Comparison of ENCODE assay signal across 22 cellular contexts in the genomic region with DNA sequence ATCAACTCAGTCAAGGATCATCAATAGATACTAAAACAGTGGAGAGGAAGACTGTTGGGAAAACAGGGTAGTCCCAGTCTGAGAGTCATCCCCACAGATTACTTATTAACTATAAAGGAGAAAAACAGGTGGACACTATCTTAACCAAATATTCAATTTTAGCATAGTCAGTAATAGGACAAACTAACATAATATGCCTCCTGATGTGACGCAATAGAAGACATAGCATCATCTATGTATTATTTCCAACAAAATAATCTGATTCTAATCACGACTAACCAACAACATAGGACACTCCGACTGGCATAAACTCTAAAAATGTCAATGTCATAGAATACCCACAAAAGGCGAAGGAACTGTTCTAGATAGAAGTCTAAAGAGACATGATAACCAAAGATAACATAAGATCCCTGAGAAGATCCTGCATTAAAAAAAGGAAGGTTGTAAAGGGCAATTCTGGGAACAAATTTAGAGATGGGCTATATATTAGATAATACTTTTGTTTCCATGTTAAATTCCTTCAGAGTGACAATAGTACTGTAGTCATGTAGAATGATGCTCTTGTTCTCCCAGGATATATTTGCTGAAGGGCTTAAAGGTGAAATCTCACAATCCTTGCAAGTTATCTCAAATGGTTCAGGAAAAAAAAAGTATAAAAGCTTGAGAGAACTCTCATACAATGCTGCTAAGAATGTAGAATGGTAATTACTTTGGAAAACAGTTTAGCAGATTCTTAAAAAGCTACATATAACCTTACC. TPM values are rescaled to one million over a fixed set of nuclear protein-coding genes. Genes with fewer than 3 reads are reported as not detected.
DNase-seq lines count a peak whose midpoint lies in the region; ATAC-seq, FAIRE-seq and TF ChIP-seq lines count a peak whose summit lies in the region.
"Had no signal": no experiment of that assay in that cellular context is flagged by ENCODE, and none has a peak within 500 bp of the region (broad histone marks: within the 10 kb centered on the region; RNA-seq: fewer than 3 reads in every experiment).

No MANE protein-coding gene starts in this region.

- no peaks in the 10 kb centered on the region for H3K27me3 Mint-ChIP-seq in stimulated activated memory B cell treated with anti-CD40 and anti-IgM and Interleukin-4, amounts not matched to agents 10 μg/mL and 1 μg/mL and 100 μg/mL, for 72 hours
- H3K27me3 Mint-ChIP-seq in activated CD8-positive, alpha-beta memory T cell treated with anti-CD3 and anti-CD28 coated beads, Interleukin-2, amount 10 ng/mL, durations not matched to agents 7 days and 5 days = no peaks in the 10 kb centered on the region
- H3K27me3 Mint-ChIP-seq: activated B cell treated with CpG ODN at 0.5 μM for 24 hours; activated CD4-positive, alpha-beta memory T cell treated with anti-CD3 and anti-CD28 coated beads for 36 hours; stimulated activated naive CD8-positive, alpha-beta T cell treated with anti-CD3 and anti-CD28 coated beads, Interleukin-15, Interleukin-2, amounts not matched to agents 100 ng/mL and 50 ng/mL, for 24 hours had no signal

- no peak overlapping the region for H3K4me3 Mint-ChIP-seq in stimulated activated memory B cell treated with anti-CD40 and anti-IgM and Interleukin-4, amounts not matched to agents 10 μg/mL and 1 μg/mL and 100 μg/mL, for 72 hours
- H3K4me3 Mint-ChIP-seq in activated CD8-positive, alpha-beta memory T cell treated with anti-CD3 and anti-CD28 coated beads, Interleukin-2, amount 10 ng/mL, durations not matched to agents 7 days and 5 days = no peak overlapping the region
- H3K4me3 Mint-ChIP-seq: activated B cell treated with CpG ODN at 0.5 μM for 24 hours; activated CD4-positive, alpha-beta memory T cell treated with anti-CD3 and anti-CD28 coated beads for 36 hours; mesothelial cell of epicardium; stimulated activated naive CD8-positive, alpha-beta T cell treated with anti-CD3 and anti-CD28 coated beads, Interleukin-15, Interleukin-2, amounts not matched to agents 100 ng/mL and 50 ng/mL, for 24 hours; T-helper 1 cell treated with Interleukin-12 subunit alpha and Interleukin-12 subunit beta and Interleukin-4 antibody, amounts not matched to agents 30 μg/mL and 1 μg/mL, for 36 hours had no signal

- H3K9me3 Mint-ChIP-seq in stimulated activated memory B cell treated with anti-CD40 and anti-IgM and Interleukin-4, amounts not matched to agents 10 μg/mL and 1 μg/mL and 100 μg/mL, for 72 hours = no peaks in the 10 kb centered on the region
- H3K9me3 Mint-ChIP-seq in activated CD8-positive, alpha-beta memory T cell treated with anti-CD3 and anti-CD28 coated beads, Interleukin-2, amount 10 ng/mL, durations not matched to agents 7 days and 5 days (ENCODE audit: low read depth) = peaks cover 3% of the 10 kb centered on the region
- H3K9me3 Mint-ChIP-seq: activated B cell treated with CpG ODN at 0.5 μM for 24 hours; activated CD4-positive, alpha-beta memory T cell treated with anti-CD3 and anti-CD28 coated beads for 36 hours; mesothelial cell of epicardium; stimulated activated naive CD8-positive, alpha-beta T cell treated with anti-CD3 and anti-CD28 coated beads, Interleukin-15, Interleukin-2, amounts not matched to agents 100 ng/mL and 50 ng/mL, for 24 hours had no signal

- DNase-seq in DMS53 (lab: John Stamatoyannopoulos, UW) (peak; percentile 59), RCC 7860 (ENCODE audit: low spot score) (no peak), kidney tubule cell (ENCODE audit: low spot score) (peak; percentile 31), GM10266 (ENCODE audit: extremely low spot score) (no peak)
- DNase-seq in activated CD8-positive, alpha-beta memory T cell treated with anti-CD3 and anti-CD28 coated beads, Interleukin-2, amount 10 ng/mL, durations not matched to agents 7 days and 5 days = no peak
- DNase-seq: activated B cell treated with CpG ODN at 0.5 μM for 24 hours; activated CD4-positive, alpha-beta memory T cell treated with anti-CD3 and anti-CD28 coated beads for 36 hours; activated T-cell treated with anti-CD3 and anti-CD28 coated beads for 4 hours; AML-193; aorta; central memory CD4-positive, alpha-beta T cell; foreskin melanocyte; left cardiac atrium; MV-4-11; NCI-H1694 treated with DMSO at 0.1 percent for 48 hours; stimulated activated CD4-positive, alpha-beta T cell treated with anti-CD3 and anti-CD28 coated beads, Interleukin-2, amount 100 ng/mL, for 24 hours; tibial artery had no signal

- peak; percentile 14 for FAIRE-seq in RCC 7860 (lab: Jason Lieb, UNC)

- no peaks in the 10 kb centered on the region for H3K36me3 Mint-ChIP-seq in stimulated activated memory B cell treated with anti-CD40 and anti-IgM and Interleukin-4, amounts not matched to agents 10 μg/mL and 1 μg/mL and 100 μg/mL, for 72 hours
- peaks cover 21% of the 10 kb centered on the region for H3K36me3 Mint-ChIP-seq in activated CD8-positive, alpha-beta memory T cell treated with anti-CD3 and anti-CD28 coated beads, Interleukin-2, amount 10 ng/mL, durations not matched to agents 7 days and 5 days
- H3K36me3 Mint-ChIP-seq: activated CD4-positive, alpha-beta memory T cell treated with anti-CD3 and anti-CD28 coated beads for 36 hours had no signal

- ATAC-seq in stimulated activated memory B cell treated with anti-CD40 and anti-IgM and Interleukin-4, amounts not matched to agents 10 μg/mL and 1 μg/mL and 100 μg/mL, for 72 hours = no peak
- no peak for ATAC-seq in activated CD8-positive, alpha-beta memory T cell treated with anti-CD3 and anti-CD28 coated beads, Interleukin-2, amount 10 ng/mL, durations not matched to agents 7 days and 5 days
- no peak for ATAC-seq in esophagus mucosa
- ATAC-seq: left cardiac atrium had no signal

- H3K4me1 Mint-ChIP-seq in stimulated activated memory B cell treated with anti-CD40 and anti-IgM and Interleukin-4, amounts not matched to agents 10 μg/mL and 1 μg/mL and 100 μg/mL, for 72 hours = peaks cover 74% of the 10 kb centered on the region
- H3K4me1 Mint-ChIP-seq in activated CD8-positive, alpha-beta memory T cell treated with anti-CD3 and anti-CD28 coated beads, Interleukin-2, amount 10 ng/mL, durations not matched to agents 7 days and 5 days = peaks cover 53% of the 10 kb centered on the region

- peak overlapping the region; percentile 91 for H3K27ac Mint-ChIP-seq in stimulated activated memory B cell treated with anti-CD40 and anti-IgM and Interleukin-4, amounts not matched to agents 10 μg/mL and 1 μg/mL and 100 μg/mL, for 72 hours
- H3K27ac Mint-ChIP-seq in activated CD8-positive, alpha-beta memory T cell treated with anti-CD3 and anti-CD28 coated beads, Interleukin-2, amount 10 ng/mL, durations not matched to agents 7 days and 5 days = no peak overlapping the region
- H3K27ac Mint-ChIP-seq: activated CD4-positive, alpha-beta memory T cell treated with anti-CD3 and anti-CD28 coated beads for 36 hours; stimulated activated naive CD8-positive, alpha-beta T cell treated with anti-CD3 and anti-CD28 coated beads, Interleukin-15, Interleukin-2, amounts not matched to agents 100 ng/mL and 50 ng/mL, for 24 hours had no signal

- CTCF ChIA-PET in activated CD8-positive, alpha-beta memory T cell treated with anti-CD3 and anti-CD28 coated beads, Interleukin-2, amount 10 ng/mL, durations not matched to agents 7 days and 5 days (lab: Charles Lee) = interaction anchor here (1.7 kb wide), 1 partner anchor 10 kb away, joined by 3 read pairs; no protein-coding TSS in a partner anchor

- no peak for TF ChIP-seq CTCF in GM10266 (IDR thresholded peaks at IDR 0.05; ENCODE audit: control insufficient read depth, insufficient read depth, low read depth, missing control alignments)

RNA-seq across cellular contexts. Expression of gene ILRUN, which starts 28.9 kb away (rescaled TPM):
- 10 to 100 TPM; 73.7 to 79.8 TPM for total RNA-seq in activated CD8-positive, alpha-beta memory T cell treated with anti-CD3 and anti-CD28 coated beads, Interleukin-2, amount 10 ng/mL, durations not matched to agents 7 days and 5 days
- 49.0 TPM for total RNA-seq in esophagus mucosa

Comparison
In these comparisons a context has a peak if more than half of its experiments do, and no peak if none do; other contexts are left out.
1. DNase-seq: peak in DMS53 (single experiment) and kidney tubule cell (single experiment); none in RCC 7860 (single experiment), GM10266 (single experiment) and activated CD8-positive, alpha-beta memory T cell treated with anti-CD3 and anti-CD28 coated beads, Interleukin-2, amount 10 ng/mL, durations not matched to agents 7 days and 5 days (single experiment).